In the genomic region with DNA sequence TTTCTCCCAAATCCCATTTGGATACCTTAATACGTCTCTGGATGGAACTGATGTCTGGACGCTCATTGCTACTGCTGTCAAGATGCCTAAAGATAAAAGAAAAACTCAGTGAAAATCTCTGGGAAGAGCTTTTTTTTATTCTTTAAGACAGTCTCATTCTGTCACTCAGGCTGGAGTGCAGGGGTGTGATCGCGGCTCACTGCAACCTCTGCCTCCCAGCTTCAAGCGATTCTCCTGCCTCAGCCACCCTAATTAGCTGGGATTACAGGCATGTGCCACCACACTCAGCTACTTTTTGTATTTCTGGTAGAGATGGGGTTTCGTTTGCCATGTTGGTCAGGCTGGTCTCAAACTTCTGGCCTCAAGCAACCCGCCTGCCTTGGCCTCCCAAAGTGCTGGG, we compare ENCODE assay signal across 23 cellular contexts.
A peak's percentile ranks its signal among the peaks of the same experiment; 100 is the strongest.
DNase-seq lines count a peak whose midpoint lies in the region; ATAC-seq and TF ChIP-seq lines count a peak whose summit lies in the region.
"Had no signal": no experiment of that assay in that cellular context is flagged by ENCODE, and none has a peak within 500 bp of the region (broad histone marks: within the 10 kb centered on the region; RNA-seq: fewer than 3 reads in every experiment).

No MANE protein-coding gene starts in this region.

- no peaks in the 10 kb centered on the region for H3K4me1 Mint-ChIP-seq in activated naive CD4-positive, alpha-beta T cell treated with anti-CD3 and anti-CD28 coated beads, Interleukin-2, amount 50 U/mL, for 24 hours
- no peaks in the 10 kb centered on the region for H3K4me1 Mint-ChIP-seq in endothelial cell (ENCODE audit: unreplicated experiment)
- no peaks in the 10 kb centered on the region for H3K4me1 Mint-ChIP-seq in stimulated activated naive B cell treated with anti-CD40 and anti-IgM and Interleukin-4, amounts not matched to agents 10 μg/mL and 1 μg/mL and 100 μg/mL, for 72 hours
- H3K4me1 Mint-ChIP-seq: CD14-positive monocyte; CD4-positive, alpha-beta memory T cell; CD4-positive, CD25-positive, alpha-beta regulatory T cell; CD8-positive, alpha-beta memory T cell had no signal

- no peak for TF ChIP-seq CTCF in endothelial cell (IDR thresholded peaks at IDR 0.05; ENCODE audit: unreplicated experiment)

- H3K27ac Mint-ChIP-seq in activated naive CD4-positive, alpha-beta T cell treated with anti-CD3 and anti-CD28 coated beads, Interleukin-2, amount 50 U/mL, for 24 hours, result peak overlapping the region; percentile 12
- peak overlapping the region in 1 of 2 donors; percentile 63 for H3K27ac Mint-ChIP-seq in activated naive CD4-positive, alpha-beta T cell treated with anti-CD3 and anti-CD28 coated beads, Interleukin-2, amount 50 U/mL, for 72 hours
- no peak overlapping the region for H3K27ac Mint-ChIP-seq in endothelial cell (ENCODE audit: unreplicated experiment)
- H3K27ac Mint-ChIP-seq in stimulated activated naive B cell treated with anti-CD40 and anti-IgM and Interleukin-4, amounts not matched to agents 10 μg/mL and 1 μg/mL and 100 μg/mL, for 72 hours, result peak overlapping the region; percentile 56

- H3K4me3 Mint-ChIP-seq in activated naive CD4-positive, alpha-beta T cell treated with anti-CD3 and anti-CD28 coated beads, Interleukin-2, amount 50 U/mL, for 24 hours, result no peak overlapping the region
- peak overlapping the region; percentile 71 for H3K4me3 Mint-ChIP-seq in endothelial cell (ENCODE audit: unreplicated experiment)
- no peak overlapping the region for H3K4me3 Mint-ChIP-seq in stimulated activated naive B cell treated with anti-CD40 and anti-IgM and Interleukin-4, amounts not matched to agents 10 μg/mL and 1 μg/mL and 100 μg/mL, for 72 hours
- H3K4me3 Mint-ChIP-seq: CD14-positive monocyte; CD4-positive, alpha-beta memory T cell; CD4-positive, CD25-positive, alpha-beta regulatory T cell; CD8-positive, alpha-beta memory T cell had no signal

- H3K9me3 Mint-ChIP-seq in activated naive CD4-positive, alpha-beta T cell treated with anti-CD3 and anti-CD28 coated beads, Interleukin-2, amount 50 U/mL, for 24 hours, result no peaks in the 10 kb centered on the region
- H3K9me3 Mint-ChIP-seq in activated naive CD4-positive, alpha-beta T cell treated with anti-CD3 and anti-CD28 coated beads, Interleukin-2, amount 50 U/mL, for 72 hours, result no peaks in the 10 kb centered on the region
- no peaks in the 10 kb centered on the region for H3K9me3 Mint-ChIP-seq in endothelial cell (ENCODE audit: unreplicated experiment)
- H3K9me3 Mint-ChIP-seq in stimulated activated naive B cell treated with anti-CD40 and anti-IgM and Interleukin-4, amounts not matched to agents 10 μg/mL and 1 μg/mL and 100 μg/mL, for 72 hours, result no peaks in the 10 kb centered on the region
- H3K9me3 Mint-ChIP-seq: CD14-positive monocyte; CD4-positive, alpha-beta memory T cell; CD4-positive, CD25-positive, alpha-beta regulatory T cell; CD8-positive, alpha-beta memory T cell had no signal

- no peak for ATAC-seq in activated naive CD4-positive, alpha-beta T cell treated with anti-CD3 and anti-CD28 coated beads, Interleukin-2, amount 50 U/mL, for 72 hours
- no peak for ATAC-seq in stimulated activated naive B cell treated with anti-CD40 and anti-IgM and Interleukin-4, amounts not matched to agents 10 μg/mL and 1 μg/mL and 100 μg/mL, for 72 hours (replicated peaks)
- ATAC-seq: GM12878 had no signal

- H3K36me3 Mint-ChIP-seq in activated naive CD4-positive, alpha-beta T cell treated with anti-CD3 and anti-CD28 coated beads, Interleukin-2, amount 50 U/mL, for 24 hours, result peaks cover 6% of the 10 kb centered on the region
- peaks cover 0 to 16% of the 10 kb centered on the region in 2 donors for H3K36me3 Mint-ChIP-seq in activated naive CD4-positive, alpha-beta T cell treated with anti-CD3 and anti-CD28 coated beads, Interleukin-2, amount 50 U/mL, for 72 hours
- peaks cover 51% of the 10 kb centered on the region for H3K36me3 Mint-ChIP-seq in endothelial cell (ENCODE audit: low read depth, unreplicated experiment)
- peaks cover 27 to 49% of the 10 kb centered on the region in 2 donors for H3K36me3 Mint-ChIP-seq in stimulated activated naive B cell treated with anti-CD40 and anti-IgM and Interleukin-4, amounts not matched to agents 10 μg/mL and 1 μg/mL and 100 μg/mL, for 72 hours

- H3K27me3 Mint-ChIP-seq in activated naive CD4-positive, alpha-beta T cell treated with anti-CD3 and anti-CD28 coated beads, Interleukin-2, amount 50 U/mL, for 24 hours, result no peaks in the 10 kb centered on the region
- peaks cover 3% of the 10 kb centered on the region for H3K27me3 Mint-ChIP-seq in endothelial cell (ENCODE audit: unreplicated experiment)
- H3K27me3 Mint-ChIP-seq in stimulated activated naive B cell treated with anti-CD40 and anti-IgM and Interleukin-4, amounts not matched to agents 10 μg/mL and 1 μg/mL and 100 μg/mL, for 72 hours, result no peaks in the 10 kb centered on the region
- H3K27me3 Mint-ChIP-seq: CD4-positive, alpha-beta memory T cell; CD4-positive, CD25-positive, alpha-beta regulatory T cell; CD8-positive, alpha-beta memory T cell had no signal

- DNase-seq in activated naive CD4-positive, alpha-beta T cell treated with anti-CD3 and anti-CD28 coated beads, Interleukin-2, amount 50 U/mL, for 72 hours (ENCODE audit: low spot score in 2 of 2), result no peak
- DNase-seq in endothelial cell (ENCODE audit: low spot score), result no peak
- no peak for DNase-seq in stimulated activated naive B cell treated with anti-CD40 and anti-IgM and Interleukin-4, amounts not matched to agents 10 μg/mL and 1 μg/mL and 100 μg/mL, for 72 hours
- DNase-seq in NCI-H1694 (lab: John Stamatoyannopoulos, UW), result no peak
- no peak for DNase-seq in stimulated activated CD4-positive, alpha-beta T cell treated with anti-CD3 and anti-CD28 coated beads, Interleukin-12 subunit alpha, Interleukin-12 subunit beta, amount 100 ng/mL, for 4 hours
- DNase-seq: 8988T; ACHN; BE2C; C1 segment of cervical spinal cord; CD4-positive, alpha-beta memory T cell; CD4-positive, CD25-positive, alpha-beta regulatory T cell; CD8-positive, alpha-beta memory T cell; COR-L47; DMS 273 treated with DMSO at 0.1 percent for 48 hours; DMS153; DMS53; DMS79; DND-41; EL; GDM1 had no signal
